In genomic region chr2:170155022-170155722, GRCh38 we compare ENCODE assay signal across 9 cellular contexts. TPM values are rescaled to one million over a fixed set of nuclear protein-coding genes. Genes with fewer than 3 reads are reported as not detected.
DNase-seq lines count a peak whose midpoint lies in the region; ATAC-seq and TF ChIP-seq lines count a peak whose summit lies in the region.
"Had no signal": no experiment of that assay in that cellular context is flagged by ENCODE, and none has a peak within 500 bp of the region (broad histone marks: within the 10 kb centered on the region; RNA-seq: fewer than 3 reads in every experiment).

No MANE protein-coding gene starts in this region.

- peaks cover 15% of the 10 kb centered on the region for H3K9me3 Mint-ChIP-seq in neural progenitor cell
- H3K9me3 Mint-ChIP-seq: dendritic cell treated with granulocyte-macrophage colony-stimulating factor and Interleukin-4, amounts not matched to agents 40 ng/mL and 50 ng/mL, for 4 days had no signal

- H3K9ac ChIP-seq in adipocyte (ENCODE audit: low read length) (no peak overlapping the region), neural progenitor cell (no peak overlapping the region)

- H3K27me3 Mint-ChIP-seq in neural progenitor cell (ENCODE audit: insufficient read depth, low read depth), result peaks cover 5% of the 10 kb centered on the region
- H3K27me3 Mint-ChIP-seq: dendritic cell treated with granulocyte-macrophage colony-stimulating factor and Interleukin-4, amounts not matched to agents 40 ng/mL and 50 ng/mL, for 4 days had no signal

- TF ChIP-seq CTCF in neural progenitor cell (IDR thresholded peaks at IDR 0.05), result no peak

- H3K4me1 ChIP-seq in adipocyte (ENCODE audit: control insufficient read depth, insufficient read depth, low read length), result peaks cover 8% of the 10 kb centered on the region
- peaks cover 12% of the 10 kb centered on the region for H3K4me1 ChIP-seq in neural progenitor cell

- H3K27ac ChIP-seq in neural progenitor cell, result no peak overlapping the region

- peak overlapping the region; percentile 28 for H3K4me2 ChIP-seq in neural progenitor cell

- H4K20me1 ChIP-seq in neural progenitor cell (ENCODE audit: low read depth), result no peaks in the 10 kb centered on the region

- H3K4me3 ChIP-seq in adipocyte (ENCODE audit: low read length) (peak overlapping the region; percentile 39), neural progenitor cell (no peak overlapping the region)

- H3K4me3 Mint-ChIP-seq in neural progenitor cell, result peak overlapping the region; percentile 1
- H3K4me3 Mint-ChIP-seq: dendritic cell treated with granulocyte-macrophage colony-stimulating factor and Interleukin-4, amounts not matched to agents 40 ng/mL and 50 ng/mL, for 4 days had no signal

- peak overlapping the region; percentile 9 for H3K27ac Mint-ChIP-seq in neural progenitor cell
- H3K27ac Mint-ChIP-seq: dendritic cell treated with granulocyte-macrophage colony-stimulating factor and Interleukin-4, amounts not matched to agents 40 ng/mL and 50 ng/mL, for 4 days had no signal

- peaks cover 23% of the 10 kb centered on the region for H3K4me1 Mint-ChIP-seq in neural progenitor cell

- H3K27me3 ChIP-seq in adipocyte (replicated peaks; ENCODE audit: control insufficient read depth, insufficient read depth, low read length) (no peaks in the 10 kb centered on the region), neural progenitor cell (no peaks in the 10 kb centered on the region)

- peak overlapping the region; percentile 92 for H2AFZ ChIP-seq in neural progenitor cell (replicated peaks)

- no peaks in the 10 kb centered on the region for H3K79me2 ChIP-seq in neural progenitor cell (ENCODE audit: low read depth)

- intact Hi-C loops in posterior cingulate gyrus (cut with DNase I) (no loop called here), posterior vena cava (cut with DNase I) (no loop called here)

- peak; percentile 31 for DNase-seq in adipocyte (ENCODE audit: low read depth)
- DNase-seq in neural progenitor cell (ENCODE audit: low spot score), result peak; percentile 44
- DNase-seq in posterior cingulate gyrus, result no peak
- no peak for DNase-seq in posterior vena cava (ENCODE audit: low spot score)
- no peak for DNase-seq in putamen (ENCODE audit: low spot score)

- H3K36me3 Mint-ChIP-seq in neural progenitor cell, result no peaks in the 10 kb centered on the region

- H3F3A ChIP-seq in neural progenitor cell (ENCODE audit: low read depth), result peaks cover 11% of the 10 kb centered on the region

- H3K36me3 ChIP-seq in adipocyte (ENCODE audit: control insufficient read depth, insufficient read depth, low read length, severe bottlenecking) (no peaks in the 10 kb centered on the region), neural progenitor cell (no peaks in the 10 kb centered on the region)

- H3K9me3 ChIP-seq in adipocyte (ENCODE audit: control insufficient read depth, low read length), result peaks cover 6% of the 10 kb centered on the region
- no peaks in the 10 kb centered on the region for H3K9me3 ChIP-seq in neural progenitor cell (ENCODE audit: low read depth)

- ATAC-seq in GM18909 (IDR thresholded peaks at IDR 0.05; ENCODE audit: poor library complexity, unreplicated experiment) (peak; percentile 47), HG03159 (IDR thresholded peaks at IDR 0.05; ENCODE audit: unreplicated experiment) (peak; percentile 51), HG03378 (IDR thresholded peaks at IDR 0.05; ENCODE audit: unreplicated experiment) (no peak)

RNA-seq across cellular contexts. Expression of gene MYO3B, which starts 22.8 kb away (rescaled TPM):
- total RNA-seq in neural progenitor cell (ENCODE audit: low replicate concordance), result 16.8 and 27.3 TPM in 2 replicates
- under 1 TPM in 1 of 2 donors, not detected in 1; 0.05 TPM for total RNA-seq in posterior vena cava

Comparison
In these comparisons a context has a peak if more than half of its experiments do, and no peak if none do; other contexts are left out.
1. DNase-seq: peak in adipocyte (single experiment) and neural progenitor cell (single experiment); none in posterior cingulate gyrus (0 of 10), posterior vena cava (single experiment) and putamen (single experiment).
2. RNA of gene MYO3B, which starts 22.8 kb away (total RNA-seq): 16.8 to 27.3 TPM in neural progenitor cell; 0.05 TPM in posterior vena cava; every median in the first group is over 10 times any median in the second.